21 cellular contexts compared by ENCODE assay signal in the genomic region with DNA sequence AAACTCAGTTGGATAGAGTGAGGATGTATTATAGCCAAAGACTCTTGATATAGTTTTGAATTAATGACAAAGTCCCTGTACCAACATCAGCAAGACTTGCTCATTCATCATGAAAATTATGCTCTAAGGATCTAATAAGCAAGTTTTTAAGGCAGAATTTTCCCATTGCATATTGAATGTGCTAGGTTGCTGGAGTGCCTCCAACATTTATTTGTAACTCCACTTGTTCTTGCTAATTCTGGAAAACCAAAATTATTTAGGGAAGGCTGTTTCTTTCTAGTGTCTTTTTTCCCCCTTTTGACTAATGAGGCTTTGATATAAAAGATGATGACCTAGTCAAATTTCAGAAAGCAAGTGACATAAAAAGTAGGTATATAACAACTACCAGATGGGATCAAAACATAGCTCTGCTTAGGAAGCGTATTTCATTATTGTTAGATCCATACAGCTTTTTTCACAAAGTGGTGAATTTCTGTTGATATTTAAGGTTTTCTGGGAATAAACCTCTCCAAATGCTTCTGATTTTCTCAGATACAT. TPM values are rescaled to one million over a fixed set of nuclear protein-coding genes. Genes with fewer than 3 reads are reported as not detected.
DNase-seq lines count a peak whose midpoint lies in the region; ATAC-seq, FAIRE-seq and TF ChIP-seq lines count a peak whose summit lies in the region.
"Had no signal": no experiment of that assay in that cellular context is flagged by ENCODE, and none has a peak within 500 bp of the region (broad histone marks: within the 10 kb centered on the region; RNA-seq: fewer than 3 reads in every experiment).

No MANE protein-coding gene starts in this region.

- CTCF ChIA-PET in GM12878 (lab: Yijun Ruan, JAX) = interaction anchor here (0.9 to 1.2 kb wide), 2 partner anchors 19 to 589 kb away, joined by 3 read pairs; no protein-coding TSS in a partner anchor

- POLR2A ChIA-PET in GM12878 (lab: Charles Lee) = no interaction called here

- H3K4me3 ChIP-seq in GM12878 (no peak overlapping the region), heart left ventricle (no peak overlapping the region)
- H3K4me3 ChIP-seq: BLaER1 treated with 17β-estradiol and CSF1 and Interleukin-3, amounts not matched to agents 10 nM and 100 nM; GM23338 had no signal

- BruUV-seq in GM12878 (replicated peaks; lab: Mats Ljungman, UMichigan) = no TSS peak

- H3K4me2 ChIP-seq in GM12878 (ENCODE audit: control insufficient read depth, insufficient read depth) = no peak overlapping the region
- H3K4me2 ChIP-seq: BLaER1 treated with 17β-estradiol and CSF1 and Interleukin-3, amounts not matched to agents 10 nM and 100 nM; GM23338 had no signal

- ATAC-seq in GM12878 = no peak
- no peak for ATAC-seq in HG03354 (IDR thresholded peaks at IDR 0.05; ENCODE audit: poor library complexity, severe bottlenecking, unreplicated experiment)
- ATAC-seq in heart left ventricle = no peak
- ATAC-seq: GM23338, HCT116 had no signal

- H2AFZ ChIP-seq in GM12878 (ENCODE audit: control insufficient read depth, low read depth, low read length) = no peak overlapping the region
- H2AFZ ChIP-seq: GM23338 had no signal

- H3K4me1 ChIP-seq in GM12878 (ENCODE audit: control insufficient read depth, insufficient read depth, low read length) = no peaks in the 10 kb centered on the region
- no peaks in the 10 kb centered on the region for H3K4me1 ChIP-seq in heart left ventricle
- H3K4me1 ChIP-seq: BE2C had no signal

- RAD21 ChIA-PET in GM12878 (lab: Charles Lee; ENCODE audit: unreplicated experiment) = no interaction called here

- no peak for TF ChIP-seq EP300 in GM12878 (IDR thresholded peaks at IDR 0.05; ENCODE audit: borderline replicate concordance in 1 of 2, control insufficient read depth in 1 of 2, low read depth in 2 of 2, low read length in 2 of 2)

- H3K9ac ChIP-seq in GM12878 (ENCODE audit: control insufficient read depth, insufficient read depth, low read length) = no peak overlapping the region
- H3K9ac ChIP-seq: BLaER1 treated with 17β-estradiol and CSF1 and Interleukin-3, amounts not matched to agents 10 nM and 100 nM had no signal

- WGBS in GM12878 (ENCODE audit: insufficient coverage, insufficient replicate concordance, low lambda C conversion rate, missing lambda C conversion rate) = 0% methylated on average over 1 of the region's 1 CpG
- 73 to 81% (median 76%) methylated on average over 1 of the region's 1 CpG for WGBS in heart left ventricle, 4 donors

- no peaks in the 10 kb centered on the region for H3K36me3 ChIP-seq in GM12878 (ENCODE audit: control insufficient read depth in 2 of 2, insufficient read depth in 2 of 2, low read length in 1 of 2)
- H3K36me3 ChIP-seq in heart left ventricle = no peaks in the 10 kb centered on the region
- H3K36me3 ChIP-seq: BE2C; BLaER1 treated with 17β-estradiol and CSF1 and Interleukin-3, amounts not matched to agents 10 nM and 100 nM had no signal

- H4K20me1 ChIP-seq in GM12878 (ENCODE audit: control insufficient read depth, insufficient read depth) = no peaks in the 10 kb centered on the region
- H4K20me1 ChIP-seq: BLaER1 treated with 17β-estradiol and CSF1 and Interleukin-3, amounts not matched to agents 10 nM and 100 nM had no signal

- FAIRE-seq in GM12878 (lab: Jason Lieb, UNC) (peak; percentile 59), islet of Langerhans (lab: Jason Lieb, UNC) (peak; percentile 17)
- FAIRE-seq: GM12891, GM18507 had no signal

- TF ChIP-seq CTCF in GM12878 (IDR thresholded peaks at IDR 0.05 in 2 of 3, conservative IDR thresholded peaks at IDR 0.05 in 1 of 3; ENCODE audit: control insufficient read depth in 2 of 3, extremely low read depth in 1 of 3, insufficient read depth in 1 of 3, low read depth in 3 of 3, low read length in 3 of 3) (no peak), heart left ventricle (IDR thresholded peaks at IDR 0.05) (no peak)

- DNase-seq in Ammon's horn (ENCODE audit: low spot score) (peak; percentile 32), GM12878 (ENCODE audit: low read depth, low spot score) (no peak), NCI-H345 (lab: John Stamatoyannopoulos, UW) (no peak), heart left ventricle (no peak)
- DNase-seq: BE2C; CD4-positive, alpha-beta T cell; CD8-positive, alpha-beta memory T cell; DMS 273 treated with DMSO at 0.1 percent for 48 hours; DMS79; EL; GDM1; H9 had no signal

- H3K79me2 ChIP-seq in GM12878 (ENCODE audit: control insufficient read depth, insufficient read depth, low read length) = no peaks in the 10 kb centered on the region

- TF ChIP-seq POLR2A in GM12878 (IDR thresholded peaks at IDR 0.05; ENCODE audit: low read depth, low read length) = no peak
- TF ChIP-seq POLR2A in heart left ventricle (IDR thresholded peaks at IDR 0.05) = no peak

- intact Hi-C loops in GM12878 (cut with micrococcal nuclease; ENCODE audit: unreplicated experiment) = no loop called here
- intact Hi-C loops in heart left ventricle (cut with DNase I) = no loop called here

- H3K27ac ChIP-seq in GM12878 (ENCODE audit: control insufficient read depth, insufficient read depth) = no peak overlapping the region
- H3K27ac ChIP-seq in heart left ventricle = no peak overlapping the region
- H3K27ac ChIP-seq: BLaER1 treated with 17β-estradiol and CSF1 and Interleukin-3, amounts not matched to agents 10 nM and 100 nM had no signal

- no peak for TF ChIP-seq RAD21 in GM12878 (IDR thresholded peaks at IDR 0.05; ENCODE audit: insufficient read depth, low read depth, low read length)

- H3K27me3 ChIP-seq in GM12878 (replicated peaks in 1 of 2; ENCODE audit: control insufficient read depth in 2 of 2, insufficient read depth in 2 of 2, low read length in 1 of 2) = no peaks in the 10 kb centered on the region
- H3K27me3 ChIP-seq in heart left ventricle = peaks cover 0 to 3% (median 0%) of the 10 kb centered on the region in 9 donors
- H3K27me3 ChIP-seq: BE2C; BLaER1 treated with 17β-estradiol and CSF1 and Interleukin-3, amounts not matched to agents 10 nM and 100 nM had no signal

- in situ Hi-C loops in GM12878 (cut with MboI) = no loop called here

- SMC1A ChIA-PET in GM12878 (lab: Charles Lee; ENCODE audit: uncharacterized antibody, unreplicated experiment) = no interaction called here

- H3K9me3 ChIP-seq in GM12878 (replicated peaks; ENCODE audit: control insufficient read depth, insufficient read depth, low read length) = no peaks in the 10 kb centered on the region
- H3K9me3 ChIP-seq in heart left ventricle = no peaks in the 10 kb centered on the region
- H3K9me3 ChIP-seq: BE2C; BLaER1 treated with 17β-estradiol and CSF1 and Interleukin-3, amounts not matched to agents 10 nM and 100 nM had no signal

TF ChIP-seq in GM12878, 131 proteins besides CTCF, POLR2A, EP300 and RAD21 (continues in another document):
- TF ChIP-seq FOXK2 (IDR thresholded peaks at IDR 0.05) (no peak), NFXL1 (IDR thresholded peaks at IDR 0.05; ENCODE audit: borderline replicate concordance) (no peak), HDAC6 (IDR thresholded peaks at IDR 0.05; ENCODE audit: unreplicated experiment) (no peak), MEF2B (IDR thresholded peaks at IDR 0.05; ENCODE audit: partially characterized antibody, poor library complexity, severe bottlenecking) (no peak), CREB1 (IDR thresholded peaks at IDR 0.05; ENCODE audit: low read depth) (no peak), ZBED1 (IDR thresholded peaks at IDR 0.05; ENCODE audit: borderline replicate concordance) (no peak)
- TF ChIP-seq, protein P1, sequence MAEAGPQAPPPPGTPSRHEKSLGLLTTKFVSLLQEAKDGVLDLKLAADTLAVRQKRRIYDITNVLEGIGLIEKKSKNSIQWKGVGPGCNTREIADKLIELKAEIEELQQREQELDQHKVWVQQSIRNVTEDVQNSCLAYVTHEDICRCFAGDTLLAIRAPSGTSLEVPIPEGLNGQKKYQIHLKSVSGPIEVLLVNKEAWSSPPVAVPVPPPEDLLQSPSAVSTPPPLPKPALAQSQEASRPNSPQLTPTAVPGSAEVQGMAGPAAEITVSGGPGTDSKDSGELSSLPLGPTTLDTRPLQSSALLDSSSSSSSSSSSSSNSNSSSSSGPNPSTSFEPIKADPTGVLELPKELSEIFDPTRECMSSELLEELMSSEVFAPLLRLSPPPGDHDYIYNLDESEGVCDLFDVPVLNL (IDR thresholded peaks at IDR 0.05; ENCODE audit: low read depth, low read length) = no peak
- TF ChIP-seq, protein P2, sequence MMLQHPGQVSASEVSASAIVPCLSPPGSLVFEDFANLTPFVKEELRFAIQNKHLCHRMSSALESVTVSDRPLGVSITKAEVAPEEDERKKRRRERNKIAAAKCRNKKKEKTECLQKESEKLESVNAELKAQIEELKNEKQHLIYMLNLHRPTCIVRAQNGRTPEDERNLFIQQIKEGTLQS (IDR thresholded peaks at IDR 0.05; ENCODE audit: borderline replicate concordance, extremely low read depth, low read depth, low read length) = no peak

RNA-seq across cellular contexts. Expression of a gene that starts 7.7 kb away (rescaled TPM):
- total RNA-seq in GM12878 (2013; cell fraction: nucleolus; rRNA removed) = not detected in 2 replicates
- not detected in 2 replicates for total RNA-seq in GM12878 (2014; rRNA removed)
- not detected in 2 replicates for total RNA-seq in GM12878 (2014; rRNA removed; fragmentation: Illumina TruSeq; extraction: Trizol)
- not detected in 2 replicates for total RNA-seq in GM12878 (2021)
- not detected for polyA plus RNA-seq in GM12878 (2011; ENCODE audit: low read depth)
- polyA plus RNA-seq in GM12878 (2011; rRNA removed) = 0.03 TPM in 2 replicates
- 0.01 and 0.02 TPM in 2 replicates for polyA plus RNA-seq in GM12878 (2011; cell fraction: cytosol; rRNA removed)
- 0.19 TPM in 1 of 2 replicates, not detected in the other for polyA plus RNA-seq in GM12878 (2011; cell fraction: nucleus; rRNA removed)
- polyA plus RNA-seq in GM12878 (2012) = 0.01 TPM in 1 of 2 replicates, not detected in the other
- polyA plus RNA-seq in GM12878 (2014; fragmentation: Illumina TruSeq; extraction: Trizol) = not detected in 2 replicates
- polyA plus RNA-seq in GM12878 (2014; fragmentation: Nextera tagmentation; extraction: Ambion mirVana) = not detected
- polyA plus RNA-seq in GM12878 (2014; rRNA removed) = not detected in 2 replicates
- polyA plus RNA-seq in GM12878 (2016; fragmentation: Nextera tagmentation; extraction: Ambion mirVana) = not detected
- 0.07 TPM in 1 of 2 replicates, not detected in the other for polyA minus RNA-seq in GM12878 (2011; rRNA and poly(A)+ RNA removed)
- polyA minus RNA-seq in GM12878 (2011; cell fraction: cytosol; rRNA and poly(A)+ RNA removed) = not detected in 2 replicates
- not detected in 2 replicates for polyA minus RNA-seq in GM12878 (2011; cell fraction: nucleus; rRNA and poly(A)+ RNA removed)
- total RNA-seq in heart left ventricle = under 1 TPM in 1 of 9 donors, not detected in 8; 0.11 TPM
- polyA plus RNA-seq in heart left ventricle = not detected
- polyA plus RNA-seq: AG04450, CD14-positive monocyte had no signal
